2 cellular contexts compared by ENCODE assay signal in the genomic region with DNA sequence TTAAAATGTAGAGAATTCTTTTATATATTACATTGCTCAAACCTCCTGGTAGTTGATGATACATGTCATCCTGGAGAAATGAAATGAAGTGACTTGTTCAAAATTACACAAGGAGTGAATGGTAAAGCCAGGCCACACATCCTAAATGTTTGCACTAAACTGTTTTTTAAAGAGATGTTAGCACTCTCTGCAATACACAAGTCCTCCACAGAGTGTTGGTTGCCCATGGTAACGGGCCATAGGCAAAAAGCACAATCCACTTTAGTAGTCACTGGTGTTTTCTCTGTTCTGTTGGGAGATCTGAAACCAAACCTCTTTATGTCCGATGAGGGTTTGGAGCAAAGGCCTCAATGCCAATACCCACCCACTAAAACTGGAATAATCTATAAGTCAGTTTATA.
TF ChIP-seq lines count a peak whose summit lies in the region.

No MANE protein-coding gene starts in this region.

TF ChIP-seq in A549, 52 proteins besides CTCF, POLR2A, EP300 and RAD21 (continued from another document):
- TF ChIP-seq REST (IDR thresholded peaks at IDR 0.05) (no peak), MYC (IDR thresholded peaks at IDR 0.05; ENCODE audit: borderline replicate concordance, low read length) (no peak), HEYL (CRISPR knock-in tag; IDR thresholded peaks at IDR 0.05) (no peak), TP53 (CRISPR knock-in tag; IDR thresholded peaks at IDR 0.05) (no peak), GATA3 (IDR thresholded peaks at IDR 0.05; ENCODE audit: borderline replicate concordance) (no peak), HOXB5 (CRISPR knock-in tag; IDR thresholded peaks at IDR 0.05) (no peak), CBX8 (IDR thresholded peaks at IDR 0.05) (no peak)
- TF ChIP-seq, protein P1, sequence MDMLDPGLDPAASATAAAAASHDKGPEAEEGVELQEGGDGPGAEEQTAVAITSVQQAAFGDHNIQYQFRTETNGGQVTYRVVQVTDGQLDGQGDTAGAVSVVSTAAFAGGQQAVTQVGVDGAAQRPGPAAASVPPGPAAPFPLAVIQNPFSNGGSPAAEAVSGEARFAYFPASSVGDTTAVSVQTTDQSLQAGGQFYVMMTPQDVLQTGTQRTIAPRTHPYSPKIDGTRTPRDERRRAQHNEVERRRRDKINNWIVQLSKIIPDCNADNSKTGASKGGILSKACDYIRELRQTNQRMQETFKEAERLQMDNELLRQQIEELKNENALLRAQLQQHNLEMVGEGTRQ (IDR thresholded peaks at IDR 0.05) = no peak

TF ChIP-seq in SK-N-SH, 30 proteins besides CTCF, POLR2A, EP300 and RAD21 (continued from another document):
- TF ChIP-seq REST (IDR thresholded peaks at IDR 0.05; ENCODE audit: low read depth, low read length) (no peak), SIN3A (IDR thresholded peaks at IDR 0.05; ENCODE audit: borderline replicate concordance, low read depth, low read length) (no peak), RCOR1 (IDR thresholded peaks at IDR 0.05; ENCODE audit: low read length) (no peak), MEF2A (IDR thresholded peaks at IDR 0.05; ENCODE audit: borderline replicate concordance, low read depth) (no peak), MXI1 (IDR thresholded peaks at IDR 0.05; ENCODE audit: low read depth, low read length) (no peak), ELF1 (IDR thresholded peaks at IDR 0.05) (no peak), JUND (IDR thresholded peaks at IDR 0.05) (no peak)
